Comparison of ENCODE assay signal across 2 cellular contexts in genomic region chr14:51848120-51848519, GRCh38.
TF ChIP-seq lines count a peak whose summit lies in the region.

No MANE protein-coding gene starts in this region.

TF ChIP-seq in liver, 16 proteins besides CTCF, POLR2A, EP300 and RAD21:
- TF ChIP-seq EGR1 (IDR thresholded peaks at IDR 0.05; ENCODE audit: low read depth in 2 of 2) (no peak), HNF4G (IDR thresholded peaks at IDR 0.05) (no peak), TAF1 (conservative IDR thresholded peaks at IDR 0.05) (no peak), RXRA (IDR thresholded peaks at IDR 0.05) (no peak), NR2F2 (IDR thresholded peaks at IDR 0.05) (no peak), YY1 (IDR thresholded peaks at IDR 0.05) (no peak)

TF ChIP-seq in HepG2, 621 proteins besides CTCF, POLR2A, EP300 and RAD21:
- TF ChIP-seq RFXANK (CRISPR knock-in tag; IDR thresholded peaks at IDR 0.05) (no peak), MXI1 (IDR thresholded peaks at IDR 0.05; ENCODE audit: borderline replicate concordance, low read depth, low read length) (no peak), ZNF841 (CRISPR knock-in tag; IDR thresholded peaks at IDR 0.05; ENCODE audit: borderline replicate concordance) (no peak), ZBTB25 (CRISPR knock-in tag; IDR thresholded peaks at IDR 0.05) (no peak)
TF ChIP-seq in HepG2: peak in this region for 0.
